1 cellular context compared by ENCODE assay signal in genomic region chr1:214602764-214603657, GRCh38.
TF ChIP-seq lines count a peak whose summit lies in the region.

Gene CENPF (plus strand): TSS chr1:214603195. CDS start chr1:214613755, 10,560 bp downstream.

TF ChIP-seq in A549, 52 proteins besides CTCF, POLR2A, EP300 and RAD21 (continued from another document):
- TF ChIP-seq HMGXB4 (CRISPR knock-in tag; IDR thresholded peaks at IDR 0.05; ENCODE audit: borderline replicate concordance) (no peak), KDM5A (IDR thresholded peaks at IDR 0.05) (peak; percentile 97), ATOH8 (CRISPR knock-in tag; IDR thresholded peaks at IDR 0.05; ENCODE audit: low read depth) (no peak), CEBPB (IDR thresholded peaks at IDR 0.05) (no peak), PHF8 (IDR thresholded peaks at IDR 0.05; ENCODE audit: borderline replicate concordance, low read depth) (peak; percentile 73; the same call in 1 of the 2 replicates), JUN (IDR thresholded peaks at IDR 0.05) (peak; percentile 57 to 61; a peak in 2 of 5 replicates), NPAS2 (CRISPR knock-in tag; IDR thresholded peaks at IDR 0.05; ENCODE audit: borderline replicate concordance) (no peak), NFE2L2 (conservative IDR thresholded peaks at IDR 0.05; ENCODE audit: low read length) (no peak)
- TF ChIP-seq, protein P1, sequence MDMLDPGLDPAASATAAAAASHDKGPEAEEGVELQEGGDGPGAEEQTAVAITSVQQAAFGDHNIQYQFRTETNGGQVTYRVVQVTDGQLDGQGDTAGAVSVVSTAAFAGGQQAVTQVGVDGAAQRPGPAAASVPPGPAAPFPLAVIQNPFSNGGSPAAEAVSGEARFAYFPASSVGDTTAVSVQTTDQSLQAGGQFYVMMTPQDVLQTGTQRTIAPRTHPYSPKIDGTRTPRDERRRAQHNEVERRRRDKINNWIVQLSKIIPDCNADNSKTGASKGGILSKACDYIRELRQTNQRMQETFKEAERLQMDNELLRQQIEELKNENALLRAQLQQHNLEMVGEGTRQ (IDR thresholded peaks at IDR 0.05): peak; percentile 86
